In genomic region chr11:67073908-67074307, GRCh38 we compare ENCODE assay signal across 20 cellular contexts. TPM values are rescaled to one million over a fixed set of nuclear protein-coding genes. Genes with fewer than 3 reads are reported as not detected.
"Had no signal": no experiment of that assay in that cellular context is flagged by ENCODE, and none has a peak within 500 bp of the region (broad histone marks: within the 10 kb centered on the region; RNA-seq: fewer than 3 reads in every experiment).

No MANE protein-coding gene starts in this region.

- H3K4me2 ChIP-seq: neural progenitor cell had no signal

- H3K4me3 ChIP-seq: colonic mucosa, heart right ventricle, neural progenitor cell, prostate gland, right atrium auricular region, tibial nerve had no signal

- H2AFZ ChIP-seq: neural progenitor cell had no signal

- H3K36me3 ChIP-seq: colonic mucosa, neural progenitor cell, prostate gland, right atrium auricular region, tibial nerve had no signal

- DNase-seq: activated CD4-positive, alpha-beta T cell treated with anti-CD3 and anti-CD28 coated beads, Interleukin-2, amount 10 ng/mL, durations not matched to agents 24 days and 14 days; activated CD8-positive, alpha-beta T cell treated with anti-CD3 and anti-CD28 coated beads, Interleukin-2, amount 10 ng/mL, durations not matched to agents 7 days and 5 days; activated naive CD4-positive, alpha-beta T cell treated with anti-CD3 and anti-CD28 coated beads for 36 hours; activated T-cell treated with anti-CD3 and anti-CD28 coated beads, Interleukin-2, amount 50 U/mL, for 24 hours; anterior cingulate cortex; colonic mucosa; effector CD4-positive, alpha-beta T cell; heart right ventricle; mesendoderm; naive thymus-derived CD4-positive, alpha-beta T cell; stimulated activated CD4-positive, alpha-beta T cell treated with anti-CD3 and anti-CD28 coated beads, Interleukin-2, amount 100 ng/mL, for 24 hours; stimulated activated naive CD8-positive, alpha-beta T cell treated with anti-CD3 and anti-CD28 coated beads, Interleukin-15, Interleukin-2, amounts not matched to agents 100 U/mL and 50 U/mL, for 24 hours; T1000 had no signal

- ATAC-seq: activated CD8-positive, alpha-beta T cell treated with anti-CD3 and anti-CD28 coated beads, Interleukin-2, amount 10 ng/mL, durations not matched to agents 7 days and 5 days; esophagus mucosa; heart right ventricle; stimulated activated naive CD8-positive, alpha-beta T cell treated with anti-CD3 and anti-CD28 coated beads, Interleukin-15, Interleukin-2, amounts not matched to agents 100 U/mL and 50 U/mL, for 24 hours had no signal

- H3K9me3 ChIP-seq: colonic mucosa, heart right ventricle, prostate gland, right atrium auricular region, tibial nerve had no signal

- H3K27me3 ChIP-seq: colonic mucosa, neural progenitor cell, right atrium auricular region, tibial nerve had no signal

- H3K27ac ChIP-seq: colonic mucosa, heart right ventricle, neural progenitor cell, prostate gland, right atrium auricular region, tibial nerve had no signal

- H3K9ac ChIP-seq: neural progenitor cell had no signal

- H3K4me1 ChIP-seq: colonic mucosa, prostate gland had no signal

RNA-seq across cellular contexts. Expression of gene RHOD, which starts 17.3 kb away (rescaled TPM):
- total RNA-seq: activated CD8-positive, alpha-beta T cell treated with anti-CD3 and anti-CD28 coated beads, Interleukin-2, amount 10 ng/mL, durations not matched to agents 7 days and 5 days had no signal

RNA-seq across cellular contexts. Expression of gene SYT12, which starts 51.0 kb away (rescaled TPM):
- total RNA-seq: activated CD4-positive, alpha-beta T cell treated with anti-CD3 and anti-CD28 coated beads, Interleukin-2, amount 10 ng/mL, durations not matched to agents 24 days and 14 days; activated CD8-positive, alpha-beta T cell treated with anti-CD3 and anti-CD28 coated beads, Interleukin-2, amount 10 ng/mL, durations not matched to agents 7 days and 5 days; activated naive CD4-positive, alpha-beta T cell treated with anti-CD3 and anti-CD28 coated beads for 36 hours; activated T-helper 2 cell treated with anti-CD3 and anti-CD28 coated beads, Interferon-gamma antibody, Interleukin-2, Interleukin-4, amounts not matched to agents 10 μg/mL and 5 μg/mL and 100 μg/mL, durations not matched to agents 14 hours and 24 hours and 36 hours; naive thymus-derived CD4-positive, alpha-beta T cell; skeletal muscle tissue had no signal
- polyA plus RNA-seq: naive thymus-derived CD4-positive, alpha-beta T cell had no signal
